ENCODE assay signal across 14 cellular contexts in genomic region chr11:116109228-116109627, GRCh38.
DNase-seq lines count a peak whose midpoint lies in the region; ATAC-seq and TF ChIP-seq lines count a peak whose summit lies in the region.
"Had no signal": no experiment of that assay in that cellular context is flagged by ENCODE, and none has a peak within 500 bp of the region (broad histone marks: within the 10 kb centered on the region; RNA-seq: fewer than 3 reads in every experiment).

No MANE protein-coding gene starts in this region.

- H3K9me3 ChIP-seq in mesenchymal stem cell (ENCODE audit: control insufficient read depth, low read length) (peaks cover 2% of the 10 kb centered on the region), tibial artery (peaks cover 0 to 9% (median 0%) of the 10 kb centered on the region in 3 donors)
- H3K9me3 ChIP-seq: pancreas had no signal

- peaks cover 4% of the 10 kb centered on the region for H3K4me1 ChIP-seq in mesenchymal stem cell (ENCODE audit: control insufficient read depth, insufficient read depth, low read depth, low read length)
- H3K4me1 ChIP-seq in tibial artery = no peaks in the 10 kb centered on the region
- H3K4me1 ChIP-seq: pancreas had no signal

- H3K27me3 ChIP-seq in mesenchymal stem cell (ENCODE audit: control insufficient read depth in 1 of 2, insufficient read depth in 1 of 2, low read length in 2 of 2) (peaks cover 2 to 22% of the 10 kb centered on the region in 2 experiments), tibial artery (no peaks in the 10 kb centered on the region)
- H3K27me3 ChIP-seq: heart left ventricle, pancreas had no signal

- no peaks in the 10 kb centered on the region for H3K79me1 ChIP-seq in mesenchymal stem cell (replicated peaks; ENCODE audit: low read length, poor library complexity, severe bottlenecking)

- no peak overlapping the region for H2BK5ac ChIP-seq in mesenchymal stem cell (ENCODE audit: low read depth, low read length, poor library complexity, severe bottlenecking)

- no peak overlapping the region for H2AK5ac ChIP-seq in mesenchymal stem cell (ENCODE audit: low read length, severe bottlenecking)

- DNase-seq in EL (peak; percentile 14), MV-4-11 (lab: John Stamatoyannopoulos, UW) (peak; percentile 21), caudate nucleus (lab: John Stamatoyannopoulos, UW) (peak in 38 of 61 donors; percentile 3 to 81 (median 26)), mesenchymal stem cell (peak; percentile 6), tibial artery (no peak)
- DNase-seq: activated CD8-positive, alpha-beta T cell treated with anti-CD3 and anti-CD28 coated beads for 36 hours; mesendoderm; NCI-H1105; pancreas had no signal

- H3K27ac ChIP-seq in caudate nucleus (ENCODE audit: low read depth, low read length) (no peak overlapping the region), mesenchymal stem cell (ENCODE audit: low read length, poor library complexity, severe bottlenecking) (no peak overlapping the region), tibial artery (no peak overlapping the region)
- H3K27ac ChIP-seq: heart left ventricle, pancreas had no signal

- H4K91ac ChIP-seq in mesenchymal stem cell (ENCODE audit: low read length) = no peak overlapping the region

- no peaks in the 10 kb centered on the region for H3K36me3 ChIP-seq in mesenchymal stem cell (ENCODE audit: control insufficient read depth in 1 of 2, insufficient read depth in 2 of 2, low read depth in 1 of 2, low read length in 2 of 2)
- H3K36me3 ChIP-seq in tibial artery = no peaks in the 10 kb centered on the region
- H3K36me3 ChIP-seq: heart left ventricle, pancreas had no signal

- H4K8ac ChIP-seq in mesenchymal stem cell (ENCODE audit: low read length) = no peak overlapping the region

- H2AFZ ChIP-seq in mesenchymal stem cell (ENCODE audit: low read depth, low read length) = no peak overlapping the region

- intact Hi-C loops in tibial artery (cut with DNase I; ENCODE audit: low total_unique reads) = no loop called here

- no peak overlapping the region for H3K14ac ChIP-seq in mesenchymal stem cell (ENCODE audit: low read length in 2 of 2)

- H3K4me3 ChIP-seq in mesenchymal stem cell (ENCODE audit: insufficient read depth in 1 of 2, low read depth in 1 of 2, low read length in 2 of 2) (no peak overlapping the region), tibial artery (no peak overlapping the region)
- H3K4me3 ChIP-seq: heart left ventricle, pancreas had no signal

- H2BK12ac ChIP-seq in mesenchymal stem cell (ENCODE audit: low read length in 2 of 2) = no peak overlapping the region

- H3K4me2 ChIP-seq in mesenchymal stem cell (ENCODE audit: low read length, poor library complexity, severe bottlenecking) = no peak overlapping the region

- H2BK15ac ChIP-seq in mesenchymal stem cell (ENCODE audit: low read depth, poor library complexity, severe bottlenecking) = no peak overlapping the region

- no peak overlapping the region for H3K23ac ChIP-seq in mesenchymal stem cell (ENCODE audit: low read length in 2 of 2)

- H3K9ac ChIP-seq in mesenchymal stem cell (ENCODE audit: low read length) = no peak overlapping the region

- 35% methylated on average over 2 of the region's 5 CpGs for WGBS in mesenchymal stem cell

- ATAC-seq in GM18907 (IDR thresholded peaks at IDR 0.05; ENCODE audit: unreplicated experiment) (no peak), GM21367 (IDR thresholded peaks at IDR 0.05; ENCODE audit: unreplicated experiment) (no peak), GM21381 (IDR thresholded peaks at IDR 0.05; ENCODE audit: unreplicated experiment) (no peak)
- ATAC-seq: activated CD8-positive, alpha-beta T cell treated with anti-CD3 and anti-CD28 coated beads for 36 hours; stimulated activated memory B cell treated with anti-CD40 and anti-IgM and Interleukin-4, amounts not matched to agents 10 μg/mL and 1 μg/mL and 100 μg/mL, for 72 hours had no signal

- TF ChIP-seq CTCF in tibial artery (IDR thresholded peaks at IDR 0.05) = no peak

- H3K18ac ChIP-seq in mesenchymal stem cell (ENCODE audit: low read depth in 1 of 2, low read length in 2 of 2) = no peak overlapping the region

- no peak overlapping the region for H3K4ac ChIP-seq in mesenchymal stem cell (ENCODE audit: low read depth in 1 of 2, low read length in 2 of 2)

- no peak overlapping the region for H2BK120ac ChIP-seq in mesenchymal stem cell (ENCODE audit: low read depth, low read length)

Comparison
In these comparisons a context has a peak if more than half of its experiments do, and no peak if none do; other contexts are left out.
1. DNase-seq: peak in EL (single experiment), MV-4-11 (single experiment), caudate nucleus (38 of 61) and mesenchymal stem cell (single experiment); none in tibial artery (0 of 2).